In the genomic region with DNA sequence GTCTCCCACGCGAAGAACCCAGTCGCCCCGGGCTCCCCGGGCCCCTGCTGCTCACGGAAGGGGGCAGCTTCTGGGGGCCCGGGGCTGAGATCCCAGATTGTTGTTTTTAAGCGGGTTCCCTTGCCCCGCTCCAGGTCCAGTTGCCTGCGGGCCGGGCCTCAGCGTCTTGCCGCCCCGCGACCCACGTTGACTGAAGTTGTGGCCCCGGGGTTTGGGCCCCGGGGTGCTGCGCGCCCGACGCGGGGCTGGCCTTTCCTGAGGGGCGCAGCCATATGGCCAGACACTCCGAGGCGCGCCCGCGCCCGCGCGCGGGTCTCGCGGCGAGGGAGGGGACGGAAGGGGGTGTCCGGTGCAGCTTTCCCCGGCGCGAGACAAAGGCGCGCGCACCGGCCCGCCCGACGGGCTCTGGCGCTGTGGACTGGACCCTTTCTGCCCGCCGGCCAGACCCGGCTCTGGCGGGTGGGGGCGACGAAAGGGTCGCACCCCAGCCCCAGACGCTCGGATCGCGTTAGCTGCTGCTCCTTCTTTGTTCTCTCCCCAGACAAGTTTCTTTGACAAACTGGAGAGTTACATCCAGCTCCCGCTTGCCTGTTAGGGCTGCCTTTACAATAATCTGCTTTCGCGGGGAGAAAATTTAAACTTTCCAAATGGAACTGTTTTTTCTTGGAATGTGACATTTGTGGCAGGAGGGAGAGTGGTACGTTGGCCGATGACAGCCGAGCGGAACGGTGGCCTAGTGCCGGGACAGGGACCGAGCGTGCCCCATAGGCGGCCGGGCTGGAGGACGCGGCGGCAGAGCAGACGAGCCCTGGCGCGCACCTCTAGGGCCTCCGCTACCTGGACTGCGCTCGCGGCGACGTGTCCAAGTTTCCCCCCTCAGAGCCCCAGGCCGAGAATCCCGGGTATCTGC, we compare ENCODE assay signal across 8 cellular contexts. TPM values are rescaled to one million over a fixed set of nuclear protein-coding genes. Genes with fewer than 3 reads are reported as not detected.
A peak's percentile ranks its signal among the peaks of the same experiment; 100 is the strongest.
DNase-seq lines count a peak whose midpoint lies in the region; ATAC-seq and TF ChIP-seq lines count a peak whose summit lies in the region.

No MANE protein-coding gene starts in this region.

- DNase-seq in Caki2 (ENCODE audit: low read depth) (peak; percentile 26), OCI-M1 (lab: John Stamatoyannopoulos, UW) (peak; percentile 53), ecto neural progenitor cell (ENCODE audit: low spot score) (peak; percentile 65), lung microvascular endothelial cell (ENCODE audit: low read depth in 2 of 2) (peak; percentile 58 to 64), thoracic aorta (ENCODE audit: low spot score) (no peak)

- no peaks in the 10 kb centered on the region for H3K36me3 ChIP-seq in thoracic aorta

- peak overlapping the region; percentile 92 for H3K4me3 ChIP-seq in thoracic aorta

- H3K27me3 ChIP-seq in thoracic aorta (replicated peaks; ENCODE audit: insufficient read depth), result no peaks in the 10 kb centered on the region

- peaks cover 10 to 33% of the 10 kb centered on the region in 2 donors for H3K4me1 ChIP-seq in thoracic aorta (ENCODE audit: control insufficient read depth in 1 of 2, low read depth in 2 of 2)

- in situ Hi-C loops in Caki2 (cut with HindIII; ENCODE audit: low pct_unique_long_range_greater_than_20kb, low sequenced_read_pairs), result no loop called here

- TF ChIP-seq CTCF in thoracic aorta (IDR thresholded peaks at IDR 0.05), result no peak

- peak overlapping the region; percentile 88 to 92 for H3K27ac ChIP-seq in thoracic aorta

- ATAC-seq in GM21447 (IDR thresholded peaks at IDR 0.05; ENCODE audit: unreplicated experiment) (peak; percentile 20), thoracic aorta (ENCODE audit: insufficient number of reproducible peaks, low FRiP score, low read depth) (no peak), GM21367 (IDR thresholded peaks at IDR 0.05; ENCODE audit: unreplicated experiment) (no peak), GM18873 (IDR thresholded peaks at IDR 0.05; ENCODE audit: low FRiP score, unreplicated experiment) (no peak)

- no peaks in the 10 kb centered on the region for H3K9me3 ChIP-seq in thoracic aorta

RNA-seq across cellular contexts. Expression of gene AMOTL1, which starts 0.7 kb away (rescaled TPM):
- 7.3 and 8.7 TPM in 2 replicates for total RNA-seq in Caki2 (2014; rRNA removed; shearing (Covaris generic); ENCODE audit: low replicate concordance)
- total RNA-seq in lung microvascular endothelial cell (29.8 and 31.8 TPM in 2 replicates), thoracic aorta (10 to 100 TPM; 64.2 to 89.5 TPM)
